Comparison of ENCODE assay signal across 15 cellular contexts in the genomic region with DNA sequence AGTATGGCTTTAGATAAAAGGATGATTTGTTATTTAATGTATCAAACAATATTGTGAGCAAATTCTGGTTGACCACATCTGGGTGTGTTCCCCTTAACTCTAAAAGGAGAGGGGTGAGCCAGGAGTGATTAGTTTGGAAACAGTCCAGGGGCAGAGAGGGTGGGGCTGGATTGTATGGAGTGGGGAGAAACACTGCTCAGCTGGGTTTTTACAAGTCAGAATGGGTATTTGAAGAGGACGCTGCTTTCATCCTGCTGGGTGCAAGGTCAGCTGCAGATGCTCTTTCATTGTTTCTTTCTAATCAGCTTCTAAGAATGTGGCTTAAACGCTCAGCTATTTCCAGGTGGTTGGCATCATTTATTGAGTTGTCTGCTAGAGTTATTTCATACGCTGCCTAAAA.
DNase-seq lines count a peak whose midpoint lies in the region; FAIRE-seq and TF ChIP-seq lines count a peak whose summit lies in the region.
"Had no signal": no experiment of that assay in that cellular context is flagged by ENCODE, and none has a peak within 500 bp of the region (broad histone marks: within the 10 kb centered on the region; RNA-seq: fewer than 3 reads in every experiment).

No MANE protein-coding gene starts in this region.

- no peak overlapping the region for H3K56ac ChIP-seq in H1 (replicated peaks; ENCODE audit: insufficient read length, low read depth, low read length)

- H3K9me3 ChIP-seq in H1 (ENCODE audit: insufficient read depth in 2 of 2, low read depth in 1 of 2, low read length in 1 of 2) (no peaks in the 10 kb centered on the region), testis (no peaks in the 10 kb centered on the region)
- H3K9me3 ChIP-seq: pancreas, uterus had no signal

- no peak overlapping the region for H3K4ac ChIP-seq in H1 (replicated peaks; ENCODE audit: insufficient read length, low read depth, low read length)

- TF ChIP-seq POLR2A in H1 (IDR thresholded peaks at IDR 0.05; ENCODE audit: control extremely low read depth in 1 of 2, low read depth in 2 of 2, low read length in 2 of 2) (no peak), testis (IDR thresholded peaks at IDR 0.05) (no peak)

- DNase-seq in NCI-H82 (lab: John Stamatoyannopoulos, UW) (peak; percentile 3), NCI-H82 treated with DMSO at 0.1 percent for 48 hours (lab: John Stamatoyannopoulos, UW; ENCODE audit: unreplicated experiment) (no peak), NCI-H2029 (lab: John Stamatoyannopoulos, UW) (peak; percentile 34), H1 (ENCODE audit: low read depth in 1 of 2, low spot score in 2 of 2) (no peak), substantia nigra (lab: John Stamatoyannopoulos, UW) (peak in 1 of 49 donors; percentile 14), T-helper 9 cell (no peak), Ammon's horn (ENCODE audit: low spot score) (no peak), testis (no peak)
- DNase-seq: activated CD4-positive, alpha-beta T cell treated with anti-CD3 and anti-CD28 coated beads for 36 hours; activated CD8-positive, alpha-beta memory T cell treated with anti-CD3 and anti-CD28 coated beads, Interleukin-2, amount 50 U/mL, for 48 hours; activated naive CD4-positive, alpha-beta T cell treated with Interleukin-2 at 50 U/mL for 16 hours; cortex of kidney; pancreas; uterus had no signal

- no peak overlapping the region for H4K91ac ChIP-seq in H1 (replicated peaks; ENCODE audit: insufficient read length, low read length)

- H3K27me3 ChIP-seq in H1 (replicated peaks in 1 of 4; ENCODE audit: control insufficient read depth in 3 of 4, extremely low read depth in 1 of 4, insufficient read depth in 3 of 4, low read length in 3 of 4) (no peaks in the 10 kb centered on the region), testis (no peaks in the 10 kb centered on the region)
- H3K27me3 ChIP-seq: pancreas, uterus had no signal

- peak overlapping the region in 1 of 2 experiments; percentile 22; a peak in 1 of 4 replicates for H3K4me2 ChIP-seq in H1 (ENCODE audit: insufficient read depth in 1 of 2, low read depth in 2 of 2, low read length in 2 of 2)

- H4K20me1 ChIP-seq in H1 (replicated peaks in 1 of 2; ENCODE audit: control insufficient read depth in 1 of 2, insufficient read depth in 2 of 2, low read length in 2 of 2), result no peaks in the 10 kb centered on the region

- H3K27ac ChIP-seq in H1 (ENCODE audit: low read depth, low read length) (no peak overlapping the region), substantia nigra (ENCODE audit: low read depth, low read length, poor library complexity, severe bottlenecking) (peak overlapping the region; percentile 32), testis (no peak overlapping the region)
- H3K27ac ChIP-seq: HL-60, pancreas, uterus had no signal

- no peak overlapping the region for H3K14ac ChIP-seq in H1 (ENCODE audit: insufficient read length)

- H3K23me2 ChIP-seq in H1 (ENCODE audit: low read depth, low read length), result no peaks in the 10 kb centered on the region

- WGBS in H1 (ENCODE audit: extremely low coverage in 1 of 2, insufficient coverage in 1 of 2, insufficient read length in 1 of 2, insufficient replicate concordance in 2 of 2, low coverage in 1 of 2, low lambda C conversion rate in 2 of 2, missing lambda C conversion rate in 1 of 2), 2 experiments, result 32% methylated on average over 3 of the region's 3 CpGs; no CpG with 5 or more reads in 1 of the 2 experiments
- WGBS in testis, 2 donors, result 56% methylated on average over 3 of the region's 3 CpGs

- H3K4me1 ChIP-seq in H1 (replicated peaks in 1 of 4; ENCODE audit: control insufficient read depth in 3 of 4, insufficient read depth in 4 of 4, low read length in 3 of 4) (peaks cover 0 to 15% (median 9%) of the 10 kb centered on the region in 4 experiments; a peak in 5 of 7 replicates), testis (no peaks in the 10 kb centered on the region)
- H3K4me1 ChIP-seq: pancreas, uterus had no signal

- no peak overlapping the region for H2AK5ac ChIP-seq in H1 (ENCODE audit: low read depth, low read length)

- no peaks in the 10 kb centered on the region for H3K79me1 ChIP-seq in H1 (ENCODE audit: low read depth, low read length)

- H4K8ac ChIP-seq in H1 (ENCODE audit: extremely low read depth, insufficient read depth, low read length), result no peak overlapping the region

- H3K36me3 ChIP-seq in H1 (ENCODE audit: control insufficient read depth in 2 of 4, insufficient read depth in 4 of 4, low read length in 3 of 4) (no peaks in the 10 kb centered on the region), testis (ENCODE audit: low read depth, missing control alignments) (no peaks in the 10 kb centered on the region)
- H3K36me3 ChIP-seq: pancreas, uterus had no signal

- no peak overlapping the region for H3K9ac ChIP-seq in H1 (replicated peaks in 1 of 4; ENCODE audit: extremely low read depth in 1 of 4, low read depth in 3 of 4, low read length in 3 of 4)

- H3K18ac ChIP-seq in H1 (ENCODE audit: extremely low read depth, low read length), result no peak overlapping the region

- no peak overlapping the region for H2BK20ac ChIP-seq in H1 (ENCODE audit: low read length)

- no peak overlapping the region for H2BK120ac ChIP-seq in H1 (replicated peaks; ENCODE audit: low read depth, low read length)

- TF ChIP-seq CTCF in H1 (IDR thresholded peaks at IDR 0.05; ENCODE audit: control extremely low read depth in 1 of 3, insufficient read depth in 1 of 3, low read depth in 1 of 3, low read length in 3 of 3) (no peak), testis (IDR thresholded peaks at IDR 0.05) (no peak)

- H2BK12ac ChIP-seq in H1 (ENCODE audit: low read depth, low read length), result no peak overlapping the region

- no peak overlapping the region for H2BK5ac ChIP-seq in H1 (ENCODE audit: low read depth, low read length)

- TF ChIP-seq RAD21 in H1 (IDR thresholded peaks at IDR 0.05 in 1 of 2, conservative IDR thresholded peaks at IDR 0.05 in 1 of 2; ENCODE audit: low read depth in 2 of 2, low read length in 2 of 2), result no peak

- H4K5ac ChIP-seq in H1 (ENCODE audit: insufficient read length, low read depth, low read length), result no peak overlapping the region

- POLR2A ChIA-PET in H1 (lab: Charles Lee; ENCODE audit: partially characterized antibody), result interaction anchor here (0.8 kb wide), 1 partner anchor 117 kb away, joined by 3 read pairs; no protein-coding TSS in a partner anchor

- TF ChIP-seq EP300 in H1 (IDR thresholded peaks at IDR 0.05; ENCODE audit: borderline replicate concordance in 1 of 2, low read depth in 2 of 2, low read length in 2 of 2), result no peak

- H3K79me2 ChIP-seq in H1 (ENCODE audit: control insufficient read depth in 1 of 2, insufficient read depth in 2 of 2, low read length in 2 of 2), result no peaks in the 10 kb centered on the region

- CTCF ChIA-PET in H1 (lab: Charles Lee; ENCODE audit: partially characterized antibody), result interaction anchor here (1.7 kb wide), 1 partner anchor 87 kb away, joined by 3 read pairs; no protein-coding TSS in a partner anchor

- intact Hi-C loops in testis (cut with DNase I; ENCODE audit: low total_unique reads), result no loop called here

- H3K4me3 ChIP-seq in H1 (ENCODE audit: extremely low read depth in 1 of 4, insufficient read depth in 2 of 4, low read depth in 3 of 4, low read length in 4 of 4) (no peak overlapping the region; a peak in 1 of 8 replicates), testis (no peak overlapping the region)
- H3K4me3 ChIP-seq: pancreas, uterus had no signal

- H3K23ac ChIP-seq in H1 (ENCODE audit: insufficient read length), result no peak overlapping the region

- FAIRE-seq in H1 (lab: Jason Lieb, UNC), result no peak

- H2AFZ ChIP-seq in H1 (ENCODE audit: low read length), result no peak overlapping the region

- H2BK15ac ChIP-seq in H1 (ENCODE audit: low read length), result no peak overlapping the region

TF ChIP-seq in H1, 55 proteins besides CTCF, POLR2A, EP300 and RAD21:
- TF ChIP-seq MAFK (IDR thresholded peaks at IDR 0.05; ENCODE audit: low read depth, low read length) (no peak), RNF2 (IDR thresholded peaks at IDR 0.05; ENCODE audit: borderline replicate concordance, low read depth, low read length, missing control alignments, poor library complexity, severe bottlenecking) (no peak), CTBP2 (IDR thresholded peaks at IDR 0.05; ENCODE audit: borderline replicate concordance, insufficient read depth, insufficient read length, low read length) (no peak), CHD1 (IDR thresholded peaks at IDR 0.05; ENCODE audit: low read depth, low read length) (no peak), TCF12 (IDR thresholded peaks at IDR 0.05; ENCODE audit: low read depth, low read length) (0 out of 2 replicates have a peak, but pooled peaks have one; percentile 46)
TF ChIP-seq in H1: peak in this region for 1.

Comparison
In these comparisons a context has a peak if more than half of its experiments do, and no peak if none do; other contexts are left out.
1. DNase-seq: peak in NCI-H82 (single experiment) and NCI-H2029 (single experiment); none in NCI-H82 treated with DMSO at 0.1 percent for 48 hours (single experiment), H1 (0 of 2), T-helper 9 cell (single experiment), Ammon's horn (single experiment) and testis (single experiment).